ENCODE assay signal across 8 cellular contexts in the genomic region with DNA sequence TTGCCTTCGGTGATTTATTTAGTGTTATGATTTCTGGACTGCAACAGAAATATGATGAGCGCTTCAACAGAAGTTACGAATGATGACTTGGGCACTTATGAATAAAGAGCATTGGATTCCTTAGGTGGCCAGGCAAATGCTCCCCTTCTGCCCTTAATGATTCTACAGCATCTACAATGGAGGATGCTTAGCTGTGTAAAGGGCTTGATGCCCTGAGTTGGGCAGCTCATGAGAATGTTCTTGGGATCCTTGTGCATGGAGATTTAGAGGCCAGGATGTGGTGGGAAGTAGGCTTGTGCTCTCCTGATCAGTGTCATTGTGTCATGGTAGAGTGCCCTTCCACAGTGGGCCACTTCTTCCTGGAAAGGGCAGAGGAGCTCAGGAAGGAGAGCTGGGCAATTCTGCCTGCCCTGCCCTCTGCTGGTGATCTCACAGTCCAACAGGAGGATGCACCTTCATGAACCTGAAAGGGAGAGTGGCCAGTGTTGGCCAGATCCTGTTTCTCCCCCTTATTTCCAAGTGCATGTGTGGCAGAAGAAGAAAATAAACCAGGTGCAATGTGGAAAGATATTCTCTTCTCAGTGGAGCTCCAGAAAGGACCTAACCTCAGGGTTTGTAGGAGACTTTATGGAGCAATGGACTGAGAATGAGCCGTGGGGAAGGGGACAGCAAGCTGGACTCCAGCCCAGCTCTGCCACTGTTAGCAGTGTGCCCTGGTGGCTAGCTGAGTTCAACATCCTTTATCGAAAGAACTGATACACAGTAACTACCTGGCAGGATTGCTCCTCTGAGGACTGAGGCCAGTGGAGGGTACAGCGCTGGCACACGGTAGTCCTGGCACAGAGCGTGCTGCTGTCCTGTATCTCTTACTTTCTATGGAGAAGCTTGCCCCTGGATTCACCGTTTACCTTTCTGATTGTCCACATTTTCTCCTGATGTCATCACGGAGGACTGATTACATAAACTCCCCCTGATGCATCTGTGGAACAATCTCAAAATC.
DNase-seq lines count a peak whose midpoint lies in the region; ATAC-seq, FAIRE-seq and TF ChIP-seq lines count a peak whose summit lies in the region.

No MANE protein-coding gene starts in this region.

- no peaks in the 10 kb centered on the region for H3K9me3 ChIP-seq in kidney (ENCODE audit: control insufficient read depth in 1 of 2, low read length in 2 of 2)

- H3K27ac ChIP-seq in kidney (ENCODE audit: low read depth in 2 of 2, low read length in 2 of 2) = no peak overlapping the region

- no peak overlapping the region for H3K9ac ChIP-seq in kidney (ENCODE audit: low read length in 2 of 2)

- DNase-seq in DMS 273 treated with DMSO at 0.1 percent for 48 hours (lab: John Stamatoyannopoulos, UW) (peak; percentile 23), HCEC 1CT (peak; percentile 56), SKM-1 (lab: John Stamatoyannopoulos, UW; ENCODE audit: unreplicated experiment) (peak; percentile 40), iris pigment epithelial cell (ENCODE audit: low read depth) (peak; percentile 52), T1000 (lab: John Stamatoyannopoulos, UW) (no peak), kidney (no peak)
- DNase-seq in activated naive CD4-positive, alpha-beta T cell treated with anti-CD3 and anti-CD28 coated beads, Interleukin-2, amount 50 U/mL, for 72 hours (ENCODE audit: low spot score in 2 of 2) = no peak

- FAIRE-seq in kidney (lab: Jason Lieb, UNC) = no peak

- no peaks in the 10 kb centered on the region for H3K4me1 ChIP-seq in kidney (ENCODE audit: control insufficient read depth in 1 of 2, insufficient read depth in 1 of 2, low read depth in 1 of 2, low read length in 2 of 2)

- no peaks in the 10 kb centered on the region for H3K36me3 ChIP-seq in kidney (ENCODE audit: control insufficient read depth in 1 of 2, insufficient read depth in 2 of 2, low read length in 2 of 2)

- intact Hi-C loops in kidney (cut with DNase I) = no loop called here

- TF ChIP-seq CTCF in kidney (IDR thresholded peaks at IDR 0.05; ENCODE audit: borderline replicate concordance, extremely low read depth, insufficient read depth) = no peak

- no peak overlapping the region for H3K4me3 ChIP-seq in kidney (ENCODE audit: low read length in 2 of 2)

- no peaks in the 10 kb centered on the region for H3K36me3 Mint-ChIP-seq in activated naive CD4-positive, alpha-beta T cell treated with anti-CD3 and anti-CD28 coated beads, Interleukin-2, amount 50 U/mL, for 72 hours

- H3K9me3 Mint-ChIP-seq in activated naive CD4-positive, alpha-beta T cell treated with anti-CD3 and anti-CD28 coated beads, Interleukin-2, amount 50 U/mL, for 72 hours = peaks cover 0 to 6% of the 10 kb centered on the region in 2 donors

- no peak for ATAC-seq in activated naive CD4-positive, alpha-beta T cell treated with anti-CD3 and anti-CD28 coated beads, Interleukin-2, amount 50 U/mL, for 72 hours
- ATAC-seq in GM21526 (IDR thresholded peaks at IDR 0.05; ENCODE audit: low FRiP score, unreplicated experiment) = no peak

- H3K27ac Mint-ChIP-seq in activated naive CD4-positive, alpha-beta T cell treated with anti-CD3 and anti-CD28 coated beads, Interleukin-2, amount 50 U/mL, for 72 hours = no peak overlapping the region

Comparison
In these comparisons a context has a peak if more than half of its experiments do, and no peak if none do; other contexts are left out.
1. DNase-seq: peak in DMS 273 treated with DMSO at 0.1 percent for 48 hours (single experiment), HCEC 1CT (single experiment), SKM-1 (single experiment) and iris pigment epithelial cell (single experiment); none in T1000 (single experiment), activated naive CD4-positive, alpha-beta T cell treated with anti-CD3 and anti-CD28 coated beads, Interleukin-2, amount 50 U/mL, for 72 hours (0 of 2) and kidney (single experiment).